Comparison of ENCODE assay signal across 8 cellular contexts in the genomic region with DNA sequence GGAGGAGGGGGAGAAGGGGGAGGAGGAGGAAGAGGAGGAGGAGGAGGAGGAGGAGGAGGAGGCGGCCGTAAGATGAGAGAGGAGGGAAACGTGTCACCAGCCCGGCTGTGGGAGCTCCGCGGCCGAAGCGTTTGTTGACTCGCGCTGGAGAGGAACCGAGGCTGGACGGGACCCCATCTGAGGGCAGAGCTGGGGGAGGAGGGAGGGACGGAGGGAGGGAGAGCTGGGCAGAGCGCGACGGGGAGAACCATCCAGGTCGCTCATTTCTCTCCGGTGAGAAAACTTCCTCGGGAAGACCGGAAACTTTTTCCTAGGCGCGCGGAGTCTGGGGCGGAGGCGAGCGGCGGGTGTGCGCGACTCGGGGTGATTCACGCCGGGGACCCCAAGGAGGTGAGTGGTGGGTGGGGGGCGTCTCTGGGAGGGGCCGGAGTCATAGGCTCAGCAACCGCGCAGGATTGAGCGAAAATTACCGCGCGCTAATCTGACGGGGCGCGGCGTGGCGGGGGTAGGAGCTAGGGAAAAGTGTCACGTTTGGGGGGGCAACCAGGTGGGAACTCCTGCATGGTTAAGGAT.
DNase-seq lines count a peak whose midpoint lies in the region; ATAC-seq and TF ChIP-seq lines count a peak whose summit lies in the region.

No MANE protein-coding gene starts in this region.

- ATAC-seq in activated CD8-positive, alpha-beta memory T cell treated with anti-CD3 and anti-CD28 coated beads, Interleukin-2, amount 10 ng/mL, durations not matched to agents 7 days and 5 days = peak; percentile 7

- no peak overlapping the region for H3K9ac ChIP-seq in neural progenitor cell

- peak overlapping the region; percentile 89 for H3K4me2 ChIP-seq in neural progenitor cell

- H3K9me3 ChIP-seq in neural progenitor cell (ENCODE audit: low read depth) = no peaks in the 10 kb centered on the region

- no peaks in the 10 kb centered on the region for H4K20me1 ChIP-seq in neural progenitor cell (ENCODE audit: low read depth)

- peaks cover 84% of the 10 kb centered on the region for H3K27me3 Mint-ChIP-seq in activated CD8-positive, alpha-beta memory T cell treated with anti-CD3 and anti-CD28 coated beads, Interleukin-2, amount 10 ng/mL, durations not matched to agents 7 days and 5 days
- peaks cover 7% of the 10 kb centered on the region for H3K27me3 Mint-ChIP-seq in neural progenitor cell (ENCODE audit: insufficient read depth, low read depth)

- H3K4me1 Mint-ChIP-seq in activated CD8-positive, alpha-beta memory T cell treated with anti-CD3 and anti-CD28 coated beads, Interleukin-2, amount 10 ng/mL, durations not matched to agents 7 days and 5 days = peaks cover 39% of the 10 kb centered on the region
- H3K4me1 Mint-ChIP-seq in neural progenitor cell = peaks cover 57% of the 10 kb centered on the region

- H3K79me2 ChIP-seq in neural progenitor cell (ENCODE audit: low read depth) = peaks cover 16% of the 10 kb centered on the region

- peaks cover 24% of the 10 kb centered on the region for H3F3A ChIP-seq in neural progenitor cell (ENCODE audit: low read depth)

- no peak for TF ChIP-seq CTCF in foreskin fibroblast (IDR thresholded peaks at IDR 0.05; ENCODE audit: low read depth, low read length)
- TF ChIP-seq CTCF in neural progenitor cell (IDR thresholded peaks at IDR 0.05) = no peak

- H3K36me3 ChIP-seq in neural progenitor cell = no peaks in the 10 kb centered on the region

- peaks cover 6% of the 10 kb centered on the region for H3K36me3 Mint-ChIP-seq in activated CD8-positive, alpha-beta memory T cell treated with anti-CD3 and anti-CD28 coated beads, Interleukin-2, amount 10 ng/mL, durations not matched to agents 7 days and 5 days
- peaks cover 18% of the 10 kb centered on the region for H3K36me3 Mint-ChIP-seq in neural progenitor cell

- H3K27ac ChIP-seq in neural progenitor cell = no peak overlapping the region

- peak overlapping the region; percentile 73 for H2AFZ ChIP-seq in neural progenitor cell (replicated peaks)

- peaks cover 27% of the 10 kb centered on the region for H3K27me3 ChIP-seq in neural progenitor cell

- H3K27ac Mint-ChIP-seq in activated CD8-positive, alpha-beta memory T cell treated with anti-CD3 and anti-CD28 coated beads, Interleukin-2, amount 10 ng/mL, durations not matched to agents 7 days and 5 days = peak overlapping the region; percentile 68
- H3K27ac Mint-ChIP-seq in neural progenitor cell = peak overlapping the region; percentile 54

- peak overlapping the region; percentile 64 to 81 for H3K4me3 ChIP-seq in foreskin fibroblast (ENCODE audit: low read depth in 1 of 2, low read length in 2 of 2)
- H3K4me3 ChIP-seq in neural progenitor cell = peak overlapping the region; percentile 63

- peaks cover 40% of the 10 kb centered on the region for H3K4me1 ChIP-seq in neural progenitor cell

- no peaks in the 10 kb centered on the region for H3K9me3 Mint-ChIP-seq in activated CD8-positive, alpha-beta memory T cell treated with anti-CD3 and anti-CD28 coated beads, Interleukin-2, amount 10 ng/mL, durations not matched to agents 7 days and 5 days (ENCODE audit: low read depth)
- no peaks in the 10 kb centered on the region for H3K9me3 Mint-ChIP-seq in neural progenitor cell

- CTCF ChIA-PET in activated CD8-positive, alpha-beta memory T cell treated with anti-CD3 and anti-CD28 coated beads, Interleukin-2, amount 10 ng/mL, durations not matched to agents 7 days and 5 days (lab: Charles Lee) = interaction anchor here (0.6 to 2.8 kb wide), 10 partner anchors 13 to 134 kb away, joined by 3 to 13 read pairs (median 5); a partner anchor contains a TSS

- DNase-seq in activated CD8-positive, alpha-beta memory T cell treated with anti-CD3 and anti-CD28 coated beads, Interleukin-2, amount 10 ng/mL, durations not matched to agents 7 days and 5 days = no peak
- DNase-seq in activated CD8-positive, alpha-beta memory T cell treated with anti-CD3 and anti-CD28 coated beads for 24 hours = no peak
- DNase-seq in UCSD-AML1 (lab: John Stamatoyannopoulos, UW; ENCODE audit: unreplicated experiment) = peak; percentile 59
- peak; percentile 14 to 30 for DNase-seq in foreskin fibroblast
- DNase-seq in neural progenitor cell (ENCODE audit: low spot score) = peak; percentile 72
- DNase-seq in NCI-H1048 (lab: John Stamatoyannopoulos, UW) = no peak
- no peak for DNase-seq in NK-92 (lab: John Stamatoyannopoulos, UW; ENCODE audit: unreplicated experiment)
- no peak for DNase-seq in COLO668 (lab: John Stamatoyannopoulos, UW; ENCODE audit: unreplicated experiment)

- H3K4me3 Mint-ChIP-seq in activated CD8-positive, alpha-beta memory T cell treated with anti-CD3 and anti-CD28 coated beads, Interleukin-2, amount 10 ng/mL, durations not matched to agents 7 days and 5 days = peak overlapping the region; percentile 90
- peak overlapping the region; percentile 98 for H3K4me3 Mint-ChIP-seq in neural progenitor cell

Comparison
In these comparisons a context has a peak if more than half of its experiments do, and no peak if none do; other contexts are left out.
1. DNase-seq: peak in UCSD-AML1 (single experiment), foreskin fibroblast (2 of 2) and neural progenitor cell (single experiment); none in activated CD8-positive, alpha-beta memory T cell treated with anti-CD3 and anti-CD28 coated beads, Interleukin-2, amount 10 ng/mL, durations not matched to agents 7 days and 5 days (single experiment), activated CD8-positive, alpha-beta memory T cell treated with anti-CD3 and anti-CD28 coated beads for 24 hours (single experiment), NCI-H1048 (single experiment), NK-92 (single experiment) and COLO668 (single experiment).